1 cellular context compared by ENCODE assay signal in the genomic region with DNA sequence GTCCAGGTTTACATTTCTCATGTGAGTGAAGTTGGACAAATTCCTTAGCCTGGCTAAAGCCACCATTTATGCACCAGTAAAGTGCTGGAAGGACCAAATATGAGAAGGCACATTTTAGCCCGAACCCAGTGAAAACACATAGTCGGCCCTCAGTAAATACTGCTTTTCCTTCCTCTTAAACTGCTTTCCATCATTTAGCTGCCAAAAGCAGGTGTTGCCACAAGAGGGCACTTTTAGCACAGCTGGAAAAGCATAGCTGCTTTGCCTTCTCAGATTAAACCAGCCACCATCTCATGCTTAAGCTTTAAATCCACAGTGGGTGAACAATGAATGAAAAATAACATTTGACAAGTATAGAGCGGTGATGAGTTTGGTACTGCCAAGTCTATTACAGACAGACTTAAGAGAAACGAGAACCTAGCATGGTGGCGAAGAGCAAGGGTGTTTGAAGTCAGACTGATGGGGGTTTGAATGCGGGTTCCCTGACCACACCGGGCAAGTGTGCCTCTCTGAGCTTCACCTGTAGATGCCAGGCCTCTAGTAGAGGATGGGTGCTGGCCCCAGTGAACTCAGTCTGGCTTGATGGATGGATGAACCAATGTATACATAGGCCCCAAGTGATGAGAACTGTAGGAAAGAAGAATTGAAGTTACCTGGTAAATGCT.
TF ChIP-seq lines count a peak whose summit lies in the region.

No MANE protein-coding gene starts in this region.

TF ChIP-seq in IMR-90, 13 proteins besides CTCF, POLR2A, EP300 and RAD21:
- TF ChIP-seq, protein P1, sequence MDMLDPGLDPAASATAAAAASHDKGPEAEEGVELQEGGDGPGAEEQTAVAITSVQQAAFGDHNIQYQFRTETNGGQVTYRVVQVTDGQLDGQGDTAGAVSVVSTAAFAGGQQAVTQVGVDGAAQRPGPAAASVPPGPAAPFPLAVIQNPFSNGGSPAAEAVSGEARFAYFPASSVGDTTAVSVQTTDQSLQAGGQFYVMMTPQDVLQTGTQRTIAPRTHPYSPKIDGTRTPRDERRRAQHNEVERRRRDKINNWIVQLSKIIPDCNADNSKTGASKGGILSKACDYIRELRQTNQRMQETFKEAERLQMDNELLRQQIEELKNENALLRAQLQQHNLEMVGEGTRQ (IDR thresholded peaks at IDR 0.05; ENCODE audit: low read depth, low read length): no peak
- TF ChIP-seq NFE2L2 (IDR thresholded peaks at IDR 0.05; ENCODE audit: low read depth, low read length) (no peak), MAZ (IDR thresholded peaks at IDR 0.05; ENCODE audit: borderline replicate concordance, low read depth, low read length) (no peak), MXI1 (IDR thresholded peaks at IDR 0.05; ENCODE audit: borderline replicate concordance, low read depth, low read length) (no peak), SMC3 (IDR thresholded peaks at IDR 0.05; ENCODE audit: low read depth, low read length) (peak; percentile 97), RCOR1 (IDR thresholded peaks at IDR 0.05; ENCODE audit: insufficient replicate concordance, low read length) (no peak)
